ENCODE assay signal across 9 cellular contexts in genomic region chr2:206160807-206161179, GRCh38. TPM values are rescaled to one million over a fixed set of nuclear protein-coding genes. Genes with fewer than 3 reads are reported as not detected.
A peak's percentile ranks its signal among the peaks of the same experiment; 100 is the strongest.
DNase-seq lines count a peak whose midpoint lies in the region; ATAC-seq and TF ChIP-seq lines count a peak whose summit lies in the region.
"Had no signal": no experiment of that assay in that cellular context is flagged by ENCODE, and none has a peak within 500 bp of the region (broad histone marks: within the 10 kb centered on the region; RNA-seq: fewer than 3 reads in every experiment).

No MANE protein-coding gene starts in this region.

- no peak for TF ChIP-seq CTCF in dorsolateral prefrontal cortex (IDR thresholded peaks at IDR 0.05 in 54 of 56, conservative IDR thresholded peaks at IDR 0.05 in 2 of 56; ENCODE audit: low read depth in 1 of 56, partially characterized antibody in 56 of 56)
- no peak for TF ChIP-seq CTCF in neural progenitor cell (IDR thresholded peaks at IDR 0.05)

- peaks cover 0 to 2% (median 0%) of the 10 kb centered on the region in 7 donors for H3K9me3 Mint-ChIP-seq in CD4-positive, CD25-positive, alpha-beta regulatory T cell
- no peaks in the 10 kb centered on the region for H3K9me3 Mint-ChIP-seq in neural progenitor cell

- H3K27me3 Mint-ChIP-seq in CD4-positive, CD25-positive, alpha-beta regulatory T cell, result no peaks in the 10 kb centered on the region
- H3K27me3 Mint-ChIP-seq in neural progenitor cell (ENCODE audit: insufficient read depth, low read depth), result no peaks in the 10 kb centered on the region

- no peaks in the 10 kb centered on the region for H3K27me3 ChIP-seq in CD4-positive, CD25-positive, alpha-beta regulatory T cell (ENCODE audit: control insufficient read depth, insufficient read depth, low read length)
- H3K27me3 ChIP-seq in NT2/D1 (ENCODE audit: insufficient read depth, insufficient read length), result no peaks in the 10 kb centered on the region
- H3K27me3 ChIP-seq in dorsolateral prefrontal cortex, result no peaks in the 10 kb centered on the region
- no peaks in the 10 kb centered on the region for H3K27me3 ChIP-seq in neural progenitor cell

- H3K4me1 Mint-ChIP-seq in CD4-positive, CD25-positive, alpha-beta regulatory T cell, result peaks cover 32 to 65% (median 53%) of the 10 kb centered on the region in 4 donors
- H3K4me1 Mint-ChIP-seq in neural progenitor cell, result peaks cover 27% of the 10 kb centered on the region

- peak overlapping the region; percentile 93 for H3K4me3 ChIP-seq in CD4-positive, CD25-positive, alpha-beta regulatory T cell (ENCODE audit: low read depth, low read length)
- H3K4me3 ChIP-seq in NT2/D1 (ENCODE audit: insufficient read length, low read depth) (peak overlapping the region; percentile 91), dorsolateral prefrontal cortex (peak overlapping the region in 56 of 59 donors; percentile 67 to 100 (median 90)), neural progenitor cell (peak overlapping the region; percentile 74)

- H3K4me2 ChIP-seq in neural progenitor cell, result peak overlapping the region; percentile 99

- H4K20me1 ChIP-seq in neural progenitor cell (ENCODE audit: low read depth), result peaks cover 26% of the 10 kb centered on the region

- peaks cover 82% of the 10 kb centered on the region for H3K79me2 ChIP-seq in neural progenitor cell (ENCODE audit: low read depth)

- H3K4me3 Mint-ChIP-seq in CD4-positive, CD25-positive, alpha-beta regulatory T cell, result peak overlapping the region; percentile 97 to 100 (median 98)
- peak overlapping the region; percentile 100 for H3K4me3 Mint-ChIP-seq in neural progenitor cell

- H3F3A ChIP-seq in neural progenitor cell (ENCODE audit: low read depth), result peaks cover 51% of the 10 kb centered on the region

- DNase-seq in CD4-positive, CD25-positive, alpha-beta regulatory T cell, result no peak
- no peak for DNase-seq in NT2/D1 (ENCODE audit: low read depth, low spot score)
- no peak for DNase-seq in dorsolateral prefrontal cortex
- DNase-seq in neural progenitor cell (ENCODE audit: low spot score), result no peak
- no peak for DNase-seq in NCI-H2227 treated with DMSO at 0.1 percent for 48 hours (lab: John Stamatoyannopoulos, UW)
- DNase-seq in stimulated activated CD4-positive, alpha-beta T cell treated with anti-CD3 and anti-CD28 coated beads, Interleukin-2, amount 100 ng/mL, for 48 hours, result no peak
- no peak for DNase-seq in COLO829 (ENCODE audit: low spot score)
- DNase-seq: activated CD4-positive, alpha-beta T cell treated with anti-CD3 and anti-CD28 coated beads for 1 hour had no signal

- intact Hi-C loops in dorsolateral prefrontal cortex (cut with DNase I), result loop anchor here (5.0 kb wide), 3 partner anchors 282 to 402 kb away; partner anchors contain the start of gene ADAM23 (in 1 of the 2)

- peak overlapping the region; percentile 93 for H3K27ac ChIP-seq in CD4-positive, CD25-positive, alpha-beta regulatory T cell (ENCODE audit: insufficient read depth, low read length, poor library complexity, severe bottlenecking)
- H3K27ac ChIP-seq in dorsolateral prefrontal cortex (peak overlapping the region in 15 of 59 donors; percentile 92 to 98 (median 96)), neural progenitor cell (no peak overlapping the region)

- H3K9ac ChIP-seq in NT2/D1 (ENCODE audit: insufficient read length, low read depth), result peak overlapping the region; percentile 98
- H3K9ac ChIP-seq in neural progenitor cell, result peak overlapping the region; percentile 96

- H3K36me3 Mint-ChIP-seq in CD4-positive, CD25-positive, alpha-beta regulatory T cell, result peaks cover 26% of the 10 kb centered on the region
- H3K36me3 Mint-ChIP-seq in neural progenitor cell, result peaks cover 28% of the 10 kb centered on the region

- H2AFZ ChIP-seq in neural progenitor cell (replicated peaks), result no peak overlapping the region

- ATAC-seq in CD4-positive, CD25-positive, alpha-beta regulatory T cell (ENCODE audit: low read depth in 2 of 2), result no peak
- ATAC-seq in GM21717 (IDR thresholded peaks at IDR 0.05; ENCODE audit: unreplicated experiment), result no peak

- H3K4me1 ChIP-seq in CD4-positive, CD25-positive, alpha-beta regulatory T cell (ENCODE audit: control insufficient read depth, insufficient read depth, low read length, poor library complexity, severe bottlenecking), result peaks cover 36% of the 10 kb centered on the region
- H3K4me1 ChIP-seq in NT2/D1 (ENCODE audit: insufficient read depth, insufficient read length) (peaks cover 2% of the 10 kb centered on the region), neural progenitor cell (peaks cover 14% of the 10 kb centered on the region)

- peak overlapping the region; percentile 93 to 99 (median 98) for H3K27ac Mint-ChIP-seq in CD4-positive, CD25-positive, alpha-beta regulatory T cell
- H3K27ac Mint-ChIP-seq in neural progenitor cell, result no peak overlapping the region

- peaks cover 27% of the 10 kb centered on the region for H3K36me3 ChIP-seq in CD4-positive, CD25-positive, alpha-beta regulatory T cell (ENCODE audit: control insufficient read depth, insufficient read depth, low read length)
- H3K36me3 ChIP-seq in NT2/D1 (ENCODE audit: insufficient read depth, insufficient read length, low read length), result peaks cover 52% of the 10 kb centered on the region
- peaks cover 19% of the 10 kb centered on the region for H3K36me3 ChIP-seq in neural progenitor cell

- H3K9me3 ChIP-seq in CD4-positive, CD25-positive, alpha-beta regulatory T cell (ENCODE audit: control insufficient read depth in 2 of 2, low read length in 2 of 2), result no peaks in the 10 kb centered on the region
- H3K9me3 ChIP-seq in NT2/D1 (ENCODE audit: insufficient read depth, low read length) (no peaks in the 10 kb centered on the region), neural progenitor cell (ENCODE audit: low read depth) (no peaks in the 10 kb centered on the region)

RNA-seq across cellular contexts. Expression of gene EEF1B2, which starts 1.1 kb away (rescaled TPM):
- total RNA-seq in CD4-positive, CD25-positive, alpha-beta regulatory T cell, result 511 TPM
- 1,000 to 10,000 TPM in 2 of 4 donors, 100 to 1,000 TPM in 2; 527 to 1,183 (median 902) TPM for polyA plus RNA-seq in CD4-positive, CD25-positive, alpha-beta regulatory T cell
- total RNA-seq in dorsolateral prefrontal cortex (100 to 1,000 TPM in 119 of 120 experiments, 10 to 100 TPM in 1; 99.8 to 207 (median 145) TPM), neural progenitor cell (ENCODE audit: low replicate concordance) (671 and 807 TPM in 2 replicates)

RNA-seq across cellular contexts. Expression of gene NDUFS1, which starts 1.5 kb away (rescaled TPM):
- 33.9 TPM for total RNA-seq in CD4-positive, CD25-positive, alpha-beta regulatory T cell
- 10 to 100 TPM; 36.3 to 51.5 (median 45.0) TPM for polyA plus RNA-seq in CD4-positive, CD25-positive, alpha-beta regulatory T cell
- 100 to 1,000 TPM; 106 to 220 (median 165) TPM for total RNA-seq in dorsolateral prefrontal cortex
- total RNA-seq in neural progenitor cell (ENCODE audit: low replicate concordance), result 110 and 115 TPM in 2 replicates
